In the genomic region with DNA sequence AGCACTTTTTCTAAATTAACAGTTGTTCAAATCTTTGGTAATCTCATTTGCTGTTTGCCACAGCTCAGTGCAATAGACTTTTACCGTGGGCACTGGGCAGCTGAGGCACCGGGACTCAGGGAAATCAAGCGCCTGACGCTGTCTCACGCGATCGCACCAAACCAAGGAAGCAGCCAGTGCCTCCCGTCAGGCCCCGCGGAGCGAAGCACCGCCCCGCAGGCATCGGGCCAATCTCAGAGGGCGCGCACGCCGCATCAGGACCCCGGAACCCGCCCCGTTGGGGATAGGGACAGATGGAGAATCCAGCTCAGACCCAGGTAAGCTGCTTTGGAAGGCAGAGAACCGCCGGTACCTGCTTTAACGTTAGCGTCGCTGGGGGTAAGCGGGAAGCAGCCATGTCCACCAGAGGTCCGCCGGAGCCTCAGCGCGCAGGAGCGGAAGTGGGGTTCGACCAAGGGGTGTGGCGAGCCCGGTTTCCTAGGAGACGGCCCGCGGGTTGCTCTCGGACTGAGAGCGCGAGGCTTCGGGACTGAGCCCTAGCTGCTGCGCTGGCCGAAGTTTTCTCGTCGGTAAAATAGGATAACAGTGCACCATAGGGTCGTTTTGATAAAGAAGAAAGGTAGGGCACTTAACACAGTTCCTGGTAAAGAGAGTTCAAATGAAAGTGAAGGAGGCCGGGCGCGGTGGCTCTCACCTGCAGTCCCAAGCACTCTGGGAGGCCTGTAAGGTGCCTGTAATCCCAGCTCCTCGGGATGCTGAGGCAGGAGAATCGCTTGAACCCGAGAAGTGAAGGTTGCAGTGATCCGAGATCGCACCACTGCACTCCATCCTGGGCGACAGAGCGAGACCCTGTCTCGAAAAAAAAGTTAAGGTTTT, we compare ENCODE assay signal across 8 cellular contexts.
DNase-seq lines count a peak whose midpoint lies in the region; ATAC-seq and TF ChIP-seq lines count a peak whose summit lies in the region.

A gene with protein sequence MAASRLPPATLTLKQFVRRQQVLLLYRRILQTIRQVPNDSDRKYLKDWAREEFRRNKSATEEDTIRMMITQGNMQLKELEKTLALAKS (minus strand): TSS at position 428 of the 876 bp plus-strand sequence. CDS start 31 bp downstream, at position 397.

- H3K4me3 ChIP-seq in AG09309 (ENCODE audit: control insufficient read depth, low read depth, low read length), result peak within 1 kb of the TSS; percentile 78

- DNase-seq in AG09309 (ENCODE audit: low read depth) (peak; percentile 55), NCI-H345 treated with DMSO at 0.1 percent for 48 hours (lab: John Stamatoyannopoulos, UW; ENCODE audit: unreplicated experiment) (peak; percentile 90), iris pigment epithelial cell (ENCODE audit: low read depth) (peak; percentile 94)
- DNase-seq in activated CD4-positive, CD25-positive, alpha-beta regulatory T cell (lab: John Stamatoyannopoulos, UW), result peak; percentile 84 to 90 (median 86)
- DNase-seq in central memory CD4-positive, alpha-beta T cell, result peak; percentile 90
- DNase-seq in stimulated activated CD4-positive, alpha-beta T cell treated with anti-CD3 and anti-CD28 coated beads, Interleukin-12 subunit alpha, Interleukin-12 subunit beta, amount 100 ng/mL, for 24 hours (ENCODE audit: low read depth in 2 of 2), result peak; percentile 89 to 92

- no peak for TF ChIP-seq CTCF in AG09309 (IDR thresholded peaks at IDR 0.05; ENCODE audit: control insufficient read depth, insufficient read depth, low read depth, low read length, missing control alignments)

- peak; percentile 99 for ATAC-seq in GM19023 (IDR thresholded peaks at IDR 0.05; ENCODE audit: unreplicated experiment)
- peak; percentile 99 for ATAC-seq in HG03280 (IDR thresholded peaks at IDR 0.05; ENCODE audit: unreplicated experiment)

Comparison
In these comparisons a context has a peak if more than half of its experiments do, and no peak if none do; other contexts are left out.
1. Peak in every context shown above with its lines: DNase-seq, ATAC-seq and H3K4me3 ChIP-seq.